In genomic region chr16:75045424-75045823, GRCh38 we compare ENCODE assay signal across 1 cellular context.
TF ChIP-seq lines count a peak whose summit lies in the region.

No MANE protein-coding gene starts in this region.

TF ChIP-seq in HepG2, 621 proteins besides CTCF, POLR2A, EP300 and RAD21:
- TF ChIP-seq ZNF160 (CRISPR knock-in tag; IDR thresholded peaks at IDR 0.05) (no peak), ZMAT3 (CRISPR knock-in tag; conservative IDR thresholded peaks at IDR 0.05) (no peak), ZNF121 (CRISPR knock-in tag; IDR thresholded peaks at IDR 0.05) (0 out of 2 replicates have a peak, but pooled peaks have one; percentile 63), RFX1 (IDR thresholded peaks at IDR 0.05) (no peak)
